ENCODE assay signal across 15 cellular contexts in the genomic region with DNA sequence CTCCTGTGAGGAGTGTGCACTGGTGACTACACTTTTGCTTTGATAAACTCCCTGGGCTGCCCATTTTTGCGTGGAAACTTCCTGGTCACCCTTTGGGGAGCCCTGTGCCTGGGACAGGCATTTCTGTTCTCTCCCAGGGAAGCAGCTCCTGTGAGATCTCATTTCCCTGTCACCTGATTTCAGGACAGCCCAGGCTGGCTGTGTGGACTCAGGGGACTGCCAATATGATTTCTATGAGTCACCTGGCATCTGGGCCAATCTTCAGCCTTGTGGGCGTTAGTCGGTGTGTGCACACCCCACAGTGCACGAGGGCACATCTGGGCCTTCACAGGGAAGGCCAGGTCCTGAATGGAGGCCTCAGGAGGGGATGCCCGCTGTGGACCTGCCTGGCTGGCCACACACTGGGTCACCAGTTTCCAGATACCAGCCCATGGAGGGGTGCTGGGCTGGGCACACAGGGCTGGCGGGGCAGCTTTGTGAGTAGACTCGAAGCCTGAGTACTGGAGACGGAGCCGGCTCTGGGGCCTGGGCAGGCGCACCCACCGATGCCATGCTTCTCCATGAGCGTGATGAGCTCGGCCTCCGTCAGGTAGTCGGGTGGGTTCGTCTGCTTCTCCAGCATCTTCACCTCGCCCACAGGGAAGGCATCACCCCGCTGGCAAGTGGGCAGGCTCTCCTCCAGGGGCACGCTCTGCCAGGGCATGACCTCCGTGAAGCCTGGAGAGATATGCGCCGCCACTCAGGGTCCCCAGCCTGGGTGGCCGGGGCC. TPM values are rescaled to one million over a fixed set of nuclear protein-coding genes. Genes with fewer than 3 reads are reported as not detected.
DNase-seq lines count a peak whose midpoint lies in the region; ATAC-seq and TF ChIP-seq lines count a peak whose summit lies in the region.
"Had no signal": no experiment of that assay in that cellular context is flagged by ENCODE, and none has a peak within 500 bp of the region (broad histone marks: within the 10 kb centered on the region; RNA-seq: fewer than 3 reads in every experiment).

No MANE protein-coding gene starts in this region.

- no peak overlapping the region for H2BK12ac ChIP-seq in neuronal stem cell (ENCODE audit: low read length)

- DNase-seq in Daoy (ENCODE audit: low read depth) (peak; percentile 37), MG63 (peak; percentile 71), epithelial cell of prostate (ENCODE audit: low read depth, low spot score) (no peak), neuronal stem cell (ENCODE audit: low spot score) (no peak), thyroid gland (no peak), GM13976 (ENCODE audit: low spot score) (no peak), HAP-1 (ENCODE audit: low spot score in 2 of 2) (no peak)
- DNase-seq: activated CD8-positive, alpha-beta T cell treated with anti-CD3 and anti-CD28 coated beads for 36 hours; COR-L47; dermis blood vessel endothelial cell; head of caudate nucleus; KG1; stimulated activated CD4-positive, alpha-beta T cell treated with anti-CD3 and anti-CD28 coated beads, Interleukin-4, amount 100 ng/mL, for 4 hours; T-helper 9 cell had no signal

- H3K18ac ChIP-seq in neuronal stem cell (ENCODE audit: low read length), result no peak overlapping the region

- peak overlapping the region; percentile 51 for H3K27ac ChIP-seq in epithelial cell of prostate
- no peak overlapping the region for H3K27ac ChIP-seq in neuronal stem cell (replicated peaks; ENCODE audit: low read length)
- no peak overlapping the region for H3K27ac ChIP-seq in thyroid gland

- H3K9me3 ChIP-seq in MG63, result no peaks in the 10 kb centered on the region
- peaks cover 0 to 3% of the 10 kb centered on the region in 2 donors for H3K9me3 ChIP-seq in neuronal stem cell (replicated peaks in 1 of 2; ENCODE audit: control insufficient read depth in 2 of 2, insufficient read depth in 1 of 2, low read depth in 1 of 2, low read length in 2 of 2)
- no peaks in the 10 kb centered on the region for H3K9me3 ChIP-seq in thyroid gland
- no peaks in the 10 kb centered on the region for H3K9me3 ChIP-seq in HAP-1

- H3K23ac ChIP-seq in neuronal stem cell (ENCODE audit: low read depth, low read length, poor library complexity), result no peak overlapping the region

- H3K9ac ChIP-seq in neuronal stem cell (ENCODE audit: low read depth, low read length, poor library complexity), result peak overlapping the region; percentile 30

- no CpG with 5 or more reads among the region's 23 CpGs for WGBS in neuronal stem cell (ENCODE audit: extremely low coverage in 2 of 2, insufficient read length in 2 of 2, insufficient replicate concordance in 1 of 2), 2 donors
- WGBS in thyroid gland, 2 donors, result 92 to 97% methylated on average over 17 to 21 of the region's 23 CpGs

- no peak overlapping the region for H2AFZ ChIP-seq in neuronal stem cell (ENCODE audit: low read length)

- no peak overlapping the region for H2BK120ac ChIP-seq in neuronal stem cell (ENCODE audit: low read depth, low read length)

- H4K8ac ChIP-seq in neuronal stem cell (ENCODE audit: low read depth, low read length), result no peak overlapping the region

- no peak overlapping the region for H2AK5ac ChIP-seq in neuronal stem cell (ENCODE audit: low read depth, low read length)

- ATAC-seq in HG02938 (IDR thresholded peaks at IDR 0.05; ENCODE audit: unreplicated experiment), result no peak
- ATAC-seq: activated CD8-positive, alpha-beta T cell treated with anti-CD3 and anti-CD28 coated beads for 36 hours had no signal

- H4K91ac ChIP-seq in neuronal stem cell (ENCODE audit: low read depth, low read length, poor library complexity), result no peak overlapping the region

- TF ChIP-seq CTCF in thyroid gland (IDR thresholded peaks at IDR 0.05) (no peak), GM13976 (IDR thresholded peaks at IDR 0.05; ENCODE audit: borderline replicate concordance, control extremely low read depth, extremely low read depth, insufficient read depth, missing control alignments) (no peak)

- no peak overlapping the region for H3K4me2 ChIP-seq in neuronal stem cell (ENCODE audit: insufficient read depth, low read length, poor library complexity, severe bottlenecking)

- no peak overlapping the region for H2BK5ac ChIP-seq in neuronal stem cell (ENCODE audit: low read length)

- no peak overlapping the region for H2BK15ac ChIP-seq in neuronal stem cell (ENCODE audit: low read length)

- H3K36me3 ChIP-seq in MG63 (peaks cover 32% of the 10 kb centered on the region), neuronal stem cell (replicated peaks in 1 of 2; ENCODE audit: control insufficient read depth in 2 of 2, insufficient read depth in 2 of 2, low read length in 2 of 2) (peaks cover 68 to 90% of the 10 kb centered on the region in 2 donors), thyroid gland (peaks cover 43 to 46% of the 10 kb centered on the region in 2 donors), HAP-1 (replicated peaks) (peaks cover 72% of the 10 kb centered on the region)

- no peak overlapping the region for H3K4me3 ChIP-seq in MG63
- H3K4me3 ChIP-seq in neuronal stem cell (ENCODE audit: low read length in 2 of 2), result no peak overlapping the region
- H3K4me3 ChIP-seq in thyroid gland (replicated peaks in 1 of 3), result no peak overlapping the region
- H3K4me3 ChIP-seq in HAP-1, result no peak overlapping the region

- H3K4ac ChIP-seq in neuronal stem cell (ENCODE audit: low read length), result no peak overlapping the region

- H3K4me1 ChIP-seq in neuronal stem cell (ENCODE audit: control insufficient read depth in 2 of 2, insufficient read depth in 1 of 2, low read depth in 1 of 2, low read length in 2 of 2) (no peaks in the 10 kb centered on the region), thyroid gland (no peaks in the 10 kb centered on the region), HAP-1 (no peaks in the 10 kb centered on the region)

- in situ Hi-C loops in GM13976 (cut with MboI; ENCODE audit: low sequenced_read_pairs, unreplicated experiment) (no loop called here), HAP-1 (cut with MboI; ENCODE audit: low sequenced_read_pairs) (no loop called here)

- no peak for TF ChIP-seq POLR2A in thyroid gland (IDR thresholded peaks at IDR 0.05)

- H3K27me3 ChIP-seq in MG63, result no peaks in the 10 kb centered on the region
- no peaks in the 10 kb centered on the region for H3K27me3 ChIP-seq in neuronal stem cell (ENCODE audit: control insufficient read depth in 3 of 3, insufficient read depth in 3 of 3, low read depth in 1 of 3, low read length in 3 of 3)
- no peaks in the 10 kb centered on the region for H3K27me3 ChIP-seq in thyroid gland
- no peaks in the 10 kb centered on the region for H3K27me3 ChIP-seq in HAP-1 (ENCODE audit: low read depth)

- peaks cover 2% of the 10 kb centered on the region for H3K79me1 ChIP-seq in neuronal stem cell (ENCODE audit: low read depth, low read length)

- intact Hi-C loops in thyroid gland (cut with DNase I), result no loop called here

- no peak overlapping the region for H3K14ac ChIP-seq in neuronal stem cell (ENCODE audit: low read length)

RNA-seq across cellular contexts. Expression of a gene that starts 9.4 kb away (rescaled TPM):
- total RNA-seq in Daoy (2014; rRNA removed; shearing (Covaris generic)), result 22.9 and 29.6 TPM in 2 replicates
- 27.1 and 45.5 TPM in 2 replicates for total RNA-seq in MG63 (2014; rRNA removed; shearing (Covaris generic); ENCODE audit: low replicate concordance)
- polyA plus RNA-seq in neuronal stem cell (2013, experiment 1 of 2), result 17.8 TPM
- 16.6 TPM for polyA plus RNA-seq in neuronal stem cell (2013, experiment 2 of 2)
- total RNA-seq in thyroid gland, result 10 to 100 TPM; 19.5 to 27.5 (median 26.2) TPM

RNA-seq across cellular contexts. Expression of a gene that starts 20.5 kb away (rescaled TPM):
- 20.6 and 36.9 TPM in 2 replicates for total RNA-seq in Daoy (2014; rRNA removed; shearing (Covaris generic))
- 26.6 and 35.8 TPM in 2 replicates for total RNA-seq in MG63 (2014; rRNA removed; shearing (Covaris generic); ENCODE audit: low replicate concordance)
- 25.4 TPM for polyA plus RNA-seq in neuronal stem cell (2013, experiment 1 of 2)
- polyA plus RNA-seq in neuronal stem cell (2013, experiment 2 of 2), result 27.0 TPM
- 10 to 100 TPM; 24.7 to 39.3 (median 29.3) TPM for total RNA-seq in thyroid gland

Comparison
In these comparisons a context has a peak if more than half of its experiments do, and no peak if none do; other contexts are left out.
1. DNase-seq: peak in Daoy (single experiment) and MG63 (single experiment); none in epithelial cell of prostate (single experiment), neuronal stem cell (single experiment), thyroid gland (0 of 2), GM13976 (single experiment) and HAP-1 (0 of 2).